9 cellular contexts compared by ENCODE assay signal in genomic region chr6:42454428-42454791, GRCh38. TPM values are rescaled to one million over a fixed set of nuclear protein-coding genes. Genes with fewer than 3 reads are reported as not detected.
A peak's percentile ranks its signal among the peaks of the same experiment; 100 is the strongest.
DNase-seq lines count a peak whose midpoint lies in the region; ATAC-seq lines count a peak whose summit lies in the region.
"Had no signal": no experiment of that assay in that cellular context is flagged by ENCODE, and none has a peak within 500 bp of the region (broad histone marks: within the 10 kb centered on the region; RNA-seq: fewer than 3 reads in every experiment).

No MANE protein-coding gene starts in this region.

- peak overlapping the region; percentile 98 for H3K4me3 Mint-ChIP-seq in activated T-helper 2 cell treated with anti-CD3 and anti-CD28 coated beads, Interferon-gamma antibody, Interleukin-2, Interleukin-4, amounts not matched to agents 10 μg/mL and 5 μg/mL and 100 μg/mL, durations not matched to agents 14 hours and 24 hours and 36 hours (ENCODE audit: low read depth)
- H3K4me3 Mint-ChIP-seq in stimulated activated effector memory CD8-positive, alpha-beta T cell treated with anti-CD3 and anti-CD28 coated beads, Interleukin-12 subunit alpha, Interleukin-12 subunit beta, amount 100 ng/mL, for 72 hours = peak overlapping the region; percentile 94

- no peaks in the 10 kb centered on the region for H3K9me3 ChIP-seq in iPS-15b (ENCODE audit: control insufficient read depth, insufficient read depth, low read length)
- H3K9me3 ChIP-seq: A549 had no signal

- H3K4me3 ChIP-seq in iPS-15b (ENCODE audit: low read depth, low read length) = peak overlapping the region; percentile 89

- DNase-seq in NCI-H82 (lab: John Stamatoyannopoulos, UW) = peak; percentile 50
- DNase-seq in NCI-H82 treated with DMSO at 0.1 percent for 48 hours (lab: John Stamatoyannopoulos, UW; ENCODE audit: unreplicated experiment) = no peak
- no peak for DNase-seq in activated T-helper 2 cell treated with anti-CD3 and anti-CD28 coated beads, Interferon-gamma antibody, Interleukin-2, Interleukin-4, amounts not matched to agents 10 μg/mL and 5 μg/mL and 100 μg/mL, durations not matched to agents 14 hours and 24 hours and 36 hours (ENCODE audit: low spot score)
- DNase-seq in stimulated activated effector memory CD8-positive, alpha-beta T cell treated with anti-CD3 and anti-CD28 coated beads, Interleukin-12 subunit alpha, Interleukin-12 subunit beta, amount 100 ng/mL, for 72 hours (ENCODE audit: low spot score in 2 of 2) = no peak
- no peak for DNase-seq in COR-L47 (lab: John Stamatoyannopoulos, UW)
- no peak for DNase-seq in pons (ENCODE audit: low spot score)

- H3K36me3 ChIP-seq in iPS-15b (ENCODE audit: control insufficient read depth, insufficient read depth, low read length) = no peaks in the 10 kb centered on the region

- no peaks in the 10 kb centered on the region for H3K27me3 ChIP-seq in iPS-15b (ENCODE audit: control insufficient read depth, insufficient read depth, low read length)

- H3K9me3 Mint-ChIP-seq in activated T-helper 2 cell treated with anti-CD3 and anti-CD28 coated beads, Interferon-gamma antibody, Interleukin-2, Interleukin-4, amounts not matched to agents 10 μg/mL and 5 μg/mL and 100 μg/mL, durations not matched to agents 14 hours and 24 hours and 36 hours = no peaks in the 10 kb centered on the region
- no peaks in the 10 kb centered on the region for H3K9me3 Mint-ChIP-seq in stimulated activated effector memory CD8-positive, alpha-beta T cell treated with anti-CD3 and anti-CD28 coated beads, Interleukin-12 subunit alpha, Interleukin-12 subunit beta, amount 100 ng/mL, for 72 hours

- no peak for ATAC-seq in stimulated activated effector memory CD8-positive, alpha-beta T cell treated with anti-CD3 and anti-CD28 coated beads, Interleukin-12 subunit alpha, Interleukin-12 subunit beta, amount 100 ng/mL, for 72 hours
- ATAC-seq in HG03025 (IDR thresholded peaks at IDR 0.05; ENCODE audit: low FRiP score, unreplicated experiment) = no peak
- ATAC-seq: A549 had no signal

- peaks cover 5% of the 10 kb centered on the region for H3K27me3 Mint-ChIP-seq in activated T-helper 2 cell treated with anti-CD3 and anti-CD28 coated beads, Interferon-gamma antibody, Interleukin-2, Interleukin-4, amounts not matched to agents 10 μg/mL and 5 μg/mL and 100 μg/mL, durations not matched to agents 14 hours and 24 hours and 36 hours (ENCODE audit: low read depth)

- peak overlapping the region; percentile 50 for H3K9ac ChIP-seq in iPS-15b (ENCODE audit: low read depth, low read length)

- H3K4me1 Mint-ChIP-seq in activated T-helper 2 cell treated with anti-CD3 and anti-CD28 coated beads, Interferon-gamma antibody, Interleukin-2, Interleukin-4, amounts not matched to agents 10 μg/mL and 5 μg/mL and 100 μg/mL, durations not matched to agents 14 hours and 24 hours and 36 hours (ENCODE audit: low read depth) = peaks cover 28% of the 10 kb centered on the region
- H3K4me1 Mint-ChIP-seq in stimulated activated effector memory CD8-positive, alpha-beta T cell treated with anti-CD3 and anti-CD28 coated beads, Interleukin-12 subunit alpha, Interleukin-12 subunit beta, amount 100 ng/mL, for 72 hours = peaks cover 20% of the 10 kb centered on the region

- intact Hi-C loops in activated T-helper 2 cell treated with anti-CD3 and anti-CD28 coated beads, Interferon-gamma antibody, Interleukin-2, Interleukin-4, amounts not matched to agents 10 μg/mL and 5 μg/mL and 100 μg/mL, durations not matched to agents 14 hours and 24 hours and 36 hours (cut with micrococcal nuclease) = loop anchor here (5.0 kb wide), 2 partner anchors 93 to 438 kb away; a partner anchor contains a TSS

- H3K4me1 ChIP-seq in iPS-15b (ENCODE audit: control insufficient read depth, insufficient read depth, low read length) = peaks cover 13% of the 10 kb centered on the region

- H3K36me3 Mint-ChIP-seq in activated T-helper 2 cell treated with anti-CD3 and anti-CD28 coated beads, Interferon-gamma antibody, Interleukin-2, Interleukin-4, amounts not matched to agents 10 μg/mL and 5 μg/mL and 100 μg/mL, durations not matched to agents 14 hours and 24 hours and 36 hours (ENCODE audit: low read depth) = peaks cover 5% of the 10 kb centered on the region
- no peaks in the 10 kb centered on the region for H3K36me3 Mint-ChIP-seq in stimulated activated effector memory CD8-positive, alpha-beta T cell treated with anti-CD3 and anti-CD28 coated beads, Interleukin-12 subunit alpha, Interleukin-12 subunit beta, amount 100 ng/mL, for 72 hours

- H3K27ac Mint-ChIP-seq in activated T-helper 2 cell treated with anti-CD3 and anti-CD28 coated beads, Interferon-gamma antibody, Interleukin-2, Interleukin-4, amounts not matched to agents 10 μg/mL and 5 μg/mL and 100 μg/mL, durations not matched to agents 14 hours and 24 hours and 36 hours = no peak overlapping the region
- no peak overlapping the region for H3K27ac Mint-ChIP-seq in stimulated activated effector memory CD8-positive, alpha-beta T cell treated with anti-CD3 and anti-CD28 coated beads, Interleukin-12 subunit alpha, Interleukin-12 subunit beta, amount 100 ng/mL, for 72 hours

RNA-seq across cellular contexts. Expression of gene TRERF1, which starts 2.7 kb away (rescaled TPM):
- 19.6 TPM in 2 replicates for total RNA-seq in activated T-helper 2 cell treated with anti-CD3 and anti-CD28 coated beads, Interferon-gamma antibody, Interleukin-2, Interleukin-4, amounts not matched to agents 10 μg/mL and 5 μg/mL and 100 μg/mL, durations not matched to agents 14 hours and 24 hours and 36 hours
